ENCODE assay signal across 8 cellular contexts in genomic region chr11:62839050-62840015, GRCh38. TPM values are rescaled to one million over a fixed set of nuclear protein-coding genes. Genes with fewer than 3 reads are reported as not detected.
A peak's percentile ranks its signal among the peaks of the same experiment; 100 is the strongest.
DNase-seq lines count a peak whose midpoint lies in the region; ATAC-seq and TF ChIP-seq lines count a peak whose summit lies in the region.

TSS of gene WDR74 (minus strand) at chr11:62839590. CDS start at chr11:62839570, 20 bp downstream.

- DNase-seq in NCI-H2081 treated with DMSO at 0.1 percent for 48 hours (lab: John Stamatoyannopoulos, UW) (peak; percentile 32), T1000 (lab: John Stamatoyannopoulos, UW) (peak; percentile 75), astrocyte of the spinal cord (ENCODE audit: low read depth, low spot score) (peak; percentile 92), hypothalamus (lab: John Stamatoyannopoulos, UW) (peak; percentile 55 to 99 (median 88)), sciatic nerve (ENCODE audit: low spot score) (peak; percentile 96), cortex of kidney (lab: John Stamatoyannopoulos, UW) (no peak)

- ATAC-seq in GM18508 (IDR thresholded peaks at IDR 0.05; ENCODE audit: insufficient read depth, unreplicated experiment) (peak; percentile 23), HG03025 (IDR thresholded peaks at IDR 0.05; ENCODE audit: low FRiP score, unreplicated experiment) (peak; percentile 35), sciatic nerve (peak; percentile 85)

- peak within 1 kb of the TSS; percentile 92 for H3K4me3 ChIP-seq in astrocyte of the spinal cord (ENCODE audit: low read depth, low read length)

- in situ Hi-C loops in astrocyte of the spinal cord (cut with HindIII; ENCODE audit: low sequenced_read_pairs) = no loop called here

- intact Hi-C loops in sciatic nerve (cut with DNase I) = no loop called here

- no peak for TF ChIP-seq CTCF in astrocyte of the spinal cord (IDR thresholded peaks at IDR 0.05; ENCODE audit: low read depth, low read length)

RNA-seq across cellular contexts. Expression of gene WDR74, which starts in this region (rescaled TPM):
- total RNA-seq in sciatic nerve = 34.5 TPM

Comparison
In these comparisons a context has a peak if more than half of its experiments do, and no peak if none do; other contexts are left out.
1. ATAC-seq: peak in every context shown above with its lines; median percentile 85 in sciatic nerve; 35 in HG03025; 23 in GM18508.